In the genomic region with DNA sequence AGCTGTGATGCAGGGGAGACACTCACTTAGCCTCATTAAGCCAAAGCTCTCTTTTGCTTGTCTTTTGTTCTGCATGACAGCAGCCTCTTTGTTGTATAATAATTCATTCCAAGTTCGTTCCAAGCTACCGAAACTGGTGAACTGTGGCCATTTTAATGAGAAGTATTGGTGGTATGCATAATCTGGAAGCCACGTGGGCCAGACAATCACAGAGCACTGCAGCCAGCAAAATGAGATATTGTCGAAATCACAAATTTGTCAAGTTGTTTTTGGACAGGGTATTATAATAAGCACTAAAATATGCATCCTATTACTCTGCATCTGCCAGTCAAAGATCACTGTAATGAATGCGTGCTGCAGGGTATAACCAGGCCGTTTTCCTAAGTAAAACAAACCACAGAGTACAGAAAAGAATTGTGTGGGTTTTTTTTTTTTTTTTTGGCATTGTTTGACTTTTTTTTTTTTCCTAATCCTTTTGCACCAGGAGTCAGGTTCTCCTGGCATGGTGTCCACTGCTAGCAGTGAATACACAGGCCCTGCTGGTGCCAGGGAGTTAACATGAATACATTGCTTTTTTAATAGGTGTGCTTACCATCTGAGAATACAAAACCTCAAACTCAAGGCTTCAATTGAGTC, we compare ENCODE assay signal across 13 cellular contexts.
DNase-seq lines count a peak whose midpoint lies in the region; ATAC-seq, FAIRE-seq and TF ChIP-seq lines count a peak whose summit lies in the region.
"Had no signal": no experiment of that assay in that cellular context is flagged by ENCODE, and none has a peak within 500 bp of the region (broad histone marks: within the 10 kb centered on the region; RNA-seq: fewer than 3 reads in every experiment).

No MANE protein-coding gene starts in this region.

- TF ChIP-seq CTCF in A673 (conservative IDR thresholded peaks at IDR 0.05; ENCODE audit: low read depth, low read length) (no peak), IMR-90 (conservative IDR thresholded peaks at IDR 0.05; ENCODE audit: low read depth, low read length) (no peak), brain microvascular endothelial cell (IDR thresholded peaks at IDR 0.05; ENCODE audit: low read depth, low read length, missing control alignments) (no peak), keratinocyte (optimal IDR thresholded peaks at IDR 0.05 in 1 of 3, IDR thresholded peaks at IDR 0.05 in 1 of 3, conservative IDR thresholded peaks at IDR 0.05 in 1 of 3; ENCODE audit: extremely low read depth in 1 of 3, insufficient read depth in 2 of 3, low read length in 3 of 3) (no peak)

- intact Hi-C loops in A673 (cut with micrococcal nuclease; ENCODE audit: unreplicated experiment): no loop called here
- intact Hi-C loops in IMR-90 (cut with micrococcal nuclease): no loop called here

- H3K9me3 ChIP-seq in A673 (ENCODE audit: low read depth, low read length, poor library complexity, severe bottlenecking) (no peaks in the 10 kb centered on the region), IMR-90 (ENCODE audit: control insufficient read depth, insufficient read depth, low read length) (no peaks in the 10 kb centered on the region), keratinocyte (ENCODE audit: control insufficient read depth, low read depth, low read length) (no peaks in the 10 kb centered on the region)
- H3K9me3 ChIP-seq: lower lobe of right lung had no signal

- POLR2A ChIA-PET in A673 (lab: Charles Lee; ENCODE audit: low non-redundant PET) (no interaction called here), IMR-90 (lab: Charles Lee; ENCODE audit: unreplicated experiment) (no interaction called here)

- no peak overlapping the region; the same call in 2 of the 3 replicates for H2BK15ac ChIP-seq in IMR-90 (ENCODE audit: low read depth, low read length)

- H2BK5ac ChIP-seq in IMR-90 (ENCODE audit: low read depth, low read length, poor library complexity, severe bottlenecking): no peak overlapping the region

- in situ Hi-C loops in IMR-90 (cut with MboI; ENCODE audit: low sequenced_read_pairs) (no loop called here), brain microvascular endothelial cell (cut with HindIII; ENCODE audit: low pct_ligation_motif_present, low sequenced_read_pairs) (no loop called here)

- no peak overlapping the region for H3K9ac ChIP-seq in IMR-90 (ENCODE audit: low read depth, low read length)
- no peak overlapping the region for H3K9ac ChIP-seq in keratinocyte (ENCODE audit: control insufficient read depth, extremely low read depth, insufficient read depth, low read length)

- dilution Hi-C loops in IMR-90 (cut with HindIII; ENCODE audit: low sequenced_read_pairs, unreplicated experiment) (no loop called here), keratinocyte (cut with MboI; ENCODE audit: extremely low pct_ligation_motif_present, low sequenced_read_pairs) (no loop called here)

- TF ChIP-seq RAD21 in IMR-90 (IDR thresholded peaks at IDR 0.05; ENCODE audit: low read length): no peak

- BruUV-seq in A673 (replicated peaks; lab: Mats Ljungman, UMichigan) (no TSS peak), IMR-90 (replicated peaks; lab: Mats Ljungman, UMichigan) (no TSS peak)

- H2AFZ ChIP-seq in IMR-90 (replicated peaks; ENCODE audit: low read length, poor library complexity) (no peak overlapping the region), keratinocyte (ENCODE audit: control insufficient read depth, low read length) (no peak overlapping the region)

- DNase-seq in A673 (ENCODE audit: low spot score) (peak; percentile 55), IMR-90 (peak; percentile 46), brain microvascular endothelial cell (peak; percentile 47), keratinocyte (ENCODE audit: low read depth, low spot score) (no peak), RKO (ENCODE audit: low spot score) (no peak)
- DNase-seq: activated CD8-positive, alpha-beta memory T cell treated with anti-CD3 and anti-CD28 coated beads, Interleukin-2, amount 50 U/mL, for 48 hours; CD4-positive, CD25-positive, alpha-beta regulatory T cell; Karpas-422; lower lobe of right lung had no signal

- H3K4me1 ChIP-seq in A673 (ENCODE audit: insufficient read depth, low read length, poor library complexity, severe bottlenecking): peaks cover 15% of the 10 kb centered on the region
- peaks cover 7% of the 10 kb centered on the region for H3K4me1 ChIP-seq in IMR-90 (ENCODE audit: control insufficient read depth, insufficient read depth, low read length)
- peaks cover 21% of the 10 kb centered on the region for H3K4me1 ChIP-seq in keratinocyte (ENCODE audit: control insufficient read depth, extremely low read depth, insufficient read depth, low read length)
- H3K4me1 ChIP-seq: lower lobe of right lung had no signal

- H3K4me2 ChIP-seq in IMR-90 (ENCODE audit: low read depth, low read length) (no peak overlapping the region), keratinocyte (ENCODE audit: control insufficient read depth, extremely low read depth, insufficient read depth, low read depth, low read length) (no peak overlapping the region)

- H2BK120ac ChIP-seq in IMR-90 (ENCODE audit: low read depth, low read length): no peak overlapping the region

- ATAC-seq in IMR-90 (ENCODE audit: low read depth): peak; percentile 32; the same call in 1 of the 2 replicates
- no peak for ATAC-seq in GM21737 (IDR thresholded peaks at IDR 0.05; ENCODE audit: unreplicated experiment)
- ATAC-seq in HG03342 (IDR thresholded peaks at IDR 0.05; ENCODE audit: unreplicated experiment): no peak
- no peak for ATAC-seq in GM21717 (IDR thresholded peaks at IDR 0.05; ENCODE audit: unreplicated experiment)
- ATAC-seq: lower lobe of right lung had no signal

- TF ChIP-seq POLR2A in IMR-90 (IDR thresholded peaks at IDR 0.05; ENCODE audit: low read depth, low read length): no peak

- H4K8ac ChIP-seq in IMR-90 (ENCODE audit: low read depth in 2 of 2, low read length in 2 of 2): no peak overlapping the region

- H4K5ac ChIP-seq in IMR-90 (ENCODE audit: low read depth, low read length): no peak overlapping the region

- H3K23ac ChIP-seq in IMR-90 (ENCODE audit: low read depth, low read length): no peak overlapping the region

- no peak overlapping the region for H3K14ac ChIP-seq in IMR-90 (replicated peaks; ENCODE audit: low read depth, low read length)

- no CpG with 5 or more reads among the region's 6 CpGs for WGBS in IMR-90 (ENCODE audit: extremely low coverage in 2 of 2, insufficient read length in 1 of 2), 2 experiments

- H4K20me1 ChIP-seq in IMR-90 (ENCODE audit: insufficient read depth, low read length) (no peaks in the 10 kb centered on the region), keratinocyte (ENCODE audit: control insufficient read depth, extremely low read depth, insufficient read depth, low read length) (no peaks in the 10 kb centered on the region)

- H2BK20ac ChIP-seq in IMR-90 (ENCODE audit: low read depth, low read length): no peak overlapping the region

- no peak overlapping the region for H3K27ac ChIP-seq in A673 (ENCODE audit: low read depth, low read length, poor library complexity, severe bottlenecking)
- H3K27ac ChIP-seq in IMR-90 (ENCODE audit: insufficient read depth, low read length): no peak overlapping the region
- peak overlapping the region; percentile 42 for H3K27ac ChIP-seq in brain microvascular endothelial cell
- no peak overlapping the region for H3K27ac ChIP-seq in keratinocyte (ENCODE audit: control insufficient read depth, insufficient read depth, low read length)
- H3K27ac ChIP-seq: lower lobe of right lung, SK-N-MC had no signal

- H3K9me1 ChIP-seq in IMR-90 (ENCODE audit: insufficient read depth, low read length) (0 out of 2 replicates have a peak, but pooled peaks cover 2% of the 10 kb centered on the region), keratinocyte (ENCODE audit: control insufficient read depth, extremely low read depth, insufficient read depth, low read length) (no peaks in the 10 kb centered on the region)

- H3K4ac ChIP-seq in IMR-90 (ENCODE audit: low read depth, low read length): no peak overlapping the region

- H3K18ac ChIP-seq in IMR-90 (ENCODE audit: low read depth, low read length): no peak overlapping the region

- FAIRE-seq in keratinocyte (lab: Jason Lieb, UNC): peak; percentile 17

- H2AK5ac ChIP-seq in IMR-90 (ENCODE audit: low read depth, low read length): no peak overlapping the region

- CTCF ChIA-PET in A673 (lab: Charles Lee) (no interaction called here), IMR-90 (lab: Yijun Ruan, JAX) (no interaction called here)

- no peaks in the 10 kb centered on the region for H3K36me3 ChIP-seq in A673 (ENCODE audit: insufficient read depth, low read length, poor library complexity, severe bottlenecking)
- H3K36me3 ChIP-seq in IMR-90 (ENCODE audit: control insufficient read depth, insufficient read depth, low read length): no peaks in the 10 kb centered on the region
- H3K36me3 ChIP-seq in brain microvascular endothelial cell (replicated peaks): no peaks in the 10 kb centered on the region
- no peaks in the 10 kb centered on the region for H3K36me3 ChIP-seq in keratinocyte (ENCODE audit: control insufficient read depth in 2 of 2, extremely low read depth in 1 of 2, insufficient read depth in 2 of 2, low read length in 2 of 2)
- H3K36me3 ChIP-seq: lower lobe of right lung had no signal

- H3K79me2 ChIP-seq in keratinocyte (ENCODE audit: control insufficient read depth, insufficient read depth, low read length): no peaks in the 10 kb centered on the region

- no peak overlapping the region for H2AK9ac ChIP-seq in IMR-90 (replicated peaks; ENCODE audit: low read depth, low read length, poor library complexity)

- H3K4me3 ChIP-seq in A673 (ENCODE audit: low read depth, low read length, poor library complexity, severe bottlenecking) (no peak overlapping the region), IMR-90 (ENCODE audit: insufficient read depth, low read depth, low read length) (no peak overlapping the region), brain microvascular endothelial cell (ENCODE audit: low read depth, low read length) (no peak overlapping the region), keratinocyte (ENCODE audit: control insufficient read depth in 2 of 3, extremely low read depth in 1 of 3, insufficient read depth in 2 of 3, low read depth in 1 of 3, low read length in 3 of 3) (no peak overlapping the region)
- H3K4me3 ChIP-seq: lower lobe of right lung, SK-N-MC had no signal

- H3K27me3 ChIP-seq in A673 (replicated peaks; ENCODE audit: insufficient read depth, low read depth, low read length, poor library complexity) (no peaks in the 10 kb centered on the region), IMR-90 (ENCODE audit: control insufficient read depth, insufficient read depth, low read length) (no peaks in the 10 kb centered on the region), brain microvascular endothelial cell (replicated peaks) (no peaks in the 10 kb centered on the region), keratinocyte (ENCODE audit: control insufficient read depth, extremely low read depth, insufficient read depth, low read length) (no peaks in the 10 kb centered on the region)

- no peak overlapping the region for H3K56ac ChIP-seq in IMR-90 (ENCODE audit: extremely low read depth, insufficient read depth, low read length)

- H3K79me1 ChIP-seq in IMR-90 (ENCODE audit: low read depth in 1 of 2, low read length in 2 of 2): no peaks in the 10 kb centered on the region

- H4K91ac ChIP-seq in IMR-90 (ENCODE audit: insufficient read depth, low read depth, low read length): no peak overlapping the region

Comparison
In these comparisons a context has a peak if more than half of its experiments do, and no peak if none do; other contexts are left out.
1. DNase-seq: peak in A673 (single experiment), IMR-90 (single experiment) and brain microvascular endothelial cell (single experiment); none in keratinocyte (single experiment) and RKO (single experiment).